In the genomic region with DNA sequence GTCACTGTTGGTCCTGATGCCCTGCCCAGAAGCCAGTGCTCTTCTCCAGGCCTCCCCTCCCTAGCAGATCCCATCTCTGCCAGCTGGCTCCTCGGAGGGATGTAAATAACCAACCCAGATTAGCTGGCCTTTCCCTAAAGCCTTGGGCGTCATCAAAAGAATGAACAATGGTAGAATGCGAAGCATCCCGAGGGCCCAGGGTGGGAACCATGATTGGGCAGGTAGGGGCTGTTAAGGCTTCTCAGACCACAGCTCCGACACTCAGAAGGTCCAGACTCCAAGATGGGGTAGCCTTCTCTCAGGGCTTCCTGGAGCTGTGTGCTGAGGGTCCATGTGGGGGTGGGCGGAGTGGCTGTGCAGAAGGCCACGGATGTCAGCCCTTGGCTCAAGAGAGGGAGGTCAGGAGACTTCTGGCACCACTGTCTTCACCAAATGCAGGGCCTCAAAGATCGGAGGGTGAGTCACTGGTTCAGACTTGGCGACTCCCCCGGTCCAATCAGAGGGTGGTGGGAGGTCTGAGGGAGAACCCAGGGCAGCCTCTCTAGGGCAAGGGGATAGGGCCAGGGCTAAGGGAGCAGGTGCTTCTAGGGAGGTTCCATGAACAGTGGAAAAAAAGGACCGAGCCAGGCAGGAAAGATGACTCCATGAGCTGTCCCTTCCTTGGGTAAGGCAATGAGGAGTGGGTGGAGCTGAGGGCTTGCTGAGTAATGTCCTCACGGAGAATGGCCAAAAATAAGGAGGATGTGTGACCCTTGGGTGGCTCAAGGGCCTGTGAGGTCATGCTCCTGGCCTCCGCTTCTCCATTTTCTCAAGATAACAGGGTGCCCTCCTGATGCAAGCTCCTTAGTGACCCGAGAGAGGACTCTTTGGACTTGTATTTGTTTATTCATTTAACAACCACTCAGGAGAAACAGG, we compare ENCODE assay signal across 9 cellular contexts. TPM values are rescaled to one million over a fixed set of nuclear protein-coding genes. Genes with fewer than 3 reads are reported as not detected.
DNase-seq lines count a peak whose midpoint lies in the region; ATAC-seq and TF ChIP-seq lines count a peak whose summit lies in the region.
"Had no signal": no experiment of that assay in that cellular context is flagged by ENCODE, and none has a peak within 500 bp of the region (broad histone marks: within the 10 kb centered on the region; RNA-seq: fewer than 3 reads in every experiment).

No MANE protein-coding gene starts in this region.

- H3K79me2 ChIP-seq in mammary epithelial cell (ENCODE audit: insufficient read depth, low read length) (no peaks in the 10 kb centered on the region), GM23338 (replicated peaks; ENCODE audit: insufficient read depth) (no peaks in the 10 kb centered on the region)

- H3K4me3 ChIP-seq in mammary epithelial cell (replicated peaks in 1 of 3; ENCODE audit: insufficient read depth in 1 of 3, low read depth in 2 of 3, low read length in 3 of 3): no peak overlapping the region
- H3K4me3 ChIP-seq in mucosa of rectum (ENCODE audit: low read length in 2 of 2): no peak overlapping the region
- no peak overlapping the region for H3K4me3 ChIP-seq in GM23338
- no peak overlapping the region for H3K4me3 ChIP-seq in ovary

- ATAC-seq in GM23338: no peak

- TF ChIP-seq POLR2A in ovary (IDR thresholded peaks at IDR 0.05): no peak

- no peak for TF ChIP-seq EP300 in ovary (IDR thresholded peaks at IDR 0.05)

- peaks cover 9% of the 10 kb centered on the region for H3K4me1 Mint-ChIP-seq in GM23338

- peaks cover 4% of the 10 kb centered on the region for H3K27me3 Mint-ChIP-seq in GM23338 (ENCODE audit: insufficient read depth, low read depth, poor library complexity)

- H3K27ac ChIP-seq in mammary epithelial cell (ENCODE audit: insufficient read depth, low read depth, low read length) (no peak overlapping the region), mucosa of rectum (ENCODE audit: low read depth in 2 of 2, low read length in 2 of 2) (peak overlapping the region; percentile 43 to 47), GM23338 (ENCODE audit: low read depth) (no peak overlapping the region), ovary (no peak overlapping the region)

- H3K27ac Mint-ChIP-seq in GM23338: no peak overlapping the region

- TF ChIP-seq CTCF in AG09319 (IDR thresholded peaks at IDR 0.05; ENCODE audit: low read depth, low read length) (no peak), mammary epithelial cell (conservative IDR thresholded peaks at IDR 0.05 in 1 of 2, IDR thresholded peaks at IDR 0.05 in 1 of 2; ENCODE audit: extremely low read depth in 1 of 2, insufficient read depth in 1 of 2, low read depth in 1 of 2, low read length in 2 of 2) (no peak), GM23338 (conservative IDR thresholded peaks at IDR 0.05; ENCODE audit: low read depth in 2 of 2) (no peak), ovary (IDR thresholded peaks at IDR 0.05) (no peak)

- H3K27me3 ChIP-seq in mammary epithelial cell (ENCODE audit: insufficient read depth, low read length) (no peaks in the 10 kb centered on the region), mucosa of rectum (ENCODE audit: control insufficient read depth in 2 of 2, insufficient read depth in 2 of 2, low read length in 2 of 2) (no peaks in the 10 kb centered on the region), GM23338 (ENCODE audit: insufficient read depth) (no peaks in the 10 kb centered on the region), ovary (no peaks in the 10 kb centered on the region)

- H3K4me2 ChIP-seq in mammary epithelial cell (ENCODE audit: insufficient read depth, low read depth, low read length) (no peak overlapping the region), GM23338 (no peak overlapping the region)

- no peaks in the 10 kb centered on the region for H3F3A ChIP-seq in GM23338 (replicated peaks; ENCODE audit: low read depth)

- no peaks in the 10 kb centered on the region for H3K9me2 ChIP-seq in GM23338 (ENCODE audit: insufficient read depth)

- dilution Hi-C loops in mammary epithelial cell (cut with HindIII; ENCODE audit: low sequenced_read_pairs): no loop called here

- WGBS in mammary epithelial cell (ENCODE audit: low coverage, missing lambda C conversion rate): 71% methylated on average over 11 of the region's 14 CpGs
- 75 to 78% (median 76%) methylated on average over 14 of the region's 14 CpGs for WGBS in ovary, 3 donors

- in situ Hi-C loops in mammary epithelial cell (cut with MboI; ENCODE audit: low sequenced_read_pairs in 2 of 2): no loop called here

- intact Hi-C loops in mammary epithelial cell (cut with micrococcal nuclease) (no loop called here), ovary (cut with DNase I) (loop anchor here in 2 of 4 donors (5.0 to 10.0 kb wide), 2 partner anchors 50 to 53 kb away; no protein-coding TSS in a partner anchor)

- H3K4me3 Mint-ChIP-seq in GM23338: no peak overlapping the region

- H3K9ac ChIP-seq in mammary epithelial cell (ENCODE audit: insufficient read depth, low read length): no peak overlapping the region
- H3K9ac ChIP-seq in mucosa of rectum (ENCODE audit: low read depth in 1 of 2, low read length in 2 of 2): no peak overlapping the region

- H3K9me3 ChIP-seq in mammary epithelial cell (replicated peaks; ENCODE audit: insufficient read depth, low read length) (no peaks in the 10 kb centered on the region), mucosa of rectum (ENCODE audit: control insufficient read depth in 2 of 2, low read length in 2 of 2) (no peaks in the 10 kb centered on the region), ovary (no peaks in the 10 kb centered on the region)

- H3K4me1 ChIP-seq in mammary epithelial cell (ENCODE audit: insufficient read depth, low read length) (peaks cover 35% of the 10 kb centered on the region), mucosa of rectum (ENCODE audit: control insufficient read depth in 2 of 2, insufficient read depth in 2 of 2, low read length in 2 of 2) (peaks cover 13 to 26% of the 10 kb centered on the region in 2 donors), GM23338 (ENCODE audit: insufficient read depth) (no peaks in the 10 kb centered on the region), ovary (ENCODE audit: insufficient read depth) (peaks cover 8% of the 10 kb centered on the region)

- H2AFZ ChIP-seq in mammary epithelial cell (ENCODE audit: low read depth, low read length) (peak overlapping the region; percentile 40), GM23338 (no peak overlapping the region)

- H3K36me3 ChIP-seq in mammary epithelial cell (ENCODE audit: insufficient read depth, low read length): no peaks in the 10 kb centered on the region
- no peaks in the 10 kb centered on the region for H3K36me3 ChIP-seq in mucosa of rectum (ENCODE audit: control insufficient read depth in 2 of 2, insufficient read depth in 2 of 2, low read length in 2 of 2)
- H3K36me3 ChIP-seq in GM23338 (ENCODE audit: insufficient read depth): no peaks in the 10 kb centered on the region
- no peaks in the 10 kb centered on the region for H3K36me3 ChIP-seq in ovary

- no peaks in the 10 kb centered on the region for H4K20me1 ChIP-seq in mammary epithelial cell (ENCODE audit: insufficient read depth, low read length)
- H4K20me1 ChIP-seq in GM23338 (replicated peaks; ENCODE audit: insufficient read depth): no peaks in the 10 kb centered on the region

- no peaks in the 10 kb centered on the region for H3K36me3 Mint-ChIP-seq in GM23338 (ENCODE audit: low read depth)

- DNase-seq in AG09319 (ENCODE audit: extremely low read depth, low read depth) (peak; percentile 46), HS-27A (ENCODE audit: low read depth) (peak; percentile 61), mammary epithelial cell (no peak), GM23338 (ENCODE audit: low spot score) (no peak), cortex of kidney (lab: John Stamatoyannopoulos, UW) (no peak), activated T-cell treated with anti-CD3 and anti-CD28 coated beads for 4 hours (no peak), ovary (no peak)

- no TSS peak for BruUV-seq in mammary epithelial cell (replicated peaks; lab: Mats Ljungman, UMichigan)

- CTCF ChIA-PET in mammary epithelial cell (lab: Charles Lee; ENCODE audit: low non-redundant PET): interaction anchor here (0.6 to 0.7 kb wide), 2 partner anchors 163 to 328 kb away, joined by 4 to 7 read pairs; a partner anchor contains a TSS

- H3K9me3 Mint-ChIP-seq in GM23338: no peaks in the 10 kb centered on the region; the same call in 2 of the 3 replicates

TF ChIP-seq in GM23338, 12 proteins besides CTCF, POLR2A, EP300 and RAD21 (continues in another document):
- no peak for TF ChIP-seq ZNF331 (CRISPR knock-in tag; IDR thresholded peaks at IDR 0.05; ENCODE audit: low read depth)
- no peak for TF ChIP-seq EZH2phosphoT487 (IDR thresholded peaks at IDR 0.05; ENCODE audit: unreplicated experiment)
- no peak for TF ChIP-seq EZH2 (IDR thresholded peaks at IDR 0.05; ENCODE audit: low read depth, unreplicated experiment)

RNA-seq across cellular contexts. Expression of a gene that starts 58.4 kb away (rescaled TPM):
- total RNA-seq in mammary epithelial cell: not detected
- not detected for polyA plus RNA-seq in mammary epithelial cell
- polyA minus RNA-seq in mammary epithelial cell: not detected
- not detected in 2 replicates for total RNA-seq in GM23338 (2014; rRNA removed; shearing (Covaris generic))
- polyA plus RNA-seq in GM23338 (2016; fragmentation: Nextera tagmentation; extraction: Ambion mirVana): not detected in 2 replicates
- total RNA-seq in ovary: 1 to 10 TPM in 1 of 7 donors, under 1 TPM in 5, not detected in 1; 0.23 to 1.9 (median 0.56) TPM
- under 1 TPM in 1 of 2 donors, not detected in 1; 0.05 TPM for polyA plus RNA-seq in ovary
- total RNA-seq: endothelial cell of umbilical vein had no signal
- polyA plus RNA-seq: endothelial cell of umbilical vein had no signal

Comparison
In these comparisons a context has a peak if more than half of its experiments do, and no peak if none do; other contexts are left out.
1. DNase-seq: peak in AG09319 (single experiment) and HS-27A (single experiment); none in mammary epithelial cell (single experiment), GM23338 (single experiment), cortex of kidney (single experiment), activated T-cell treated with anti-CD3 and anti-CD28 coated beads for 4 hours (single experiment) and ovary (0 of 5).
2. H3K27ac ChIP-seq: peak in mucosa of rectum (2 of 2); none in mammary epithelial cell (single experiment), GM23338 (single experiment) and ovary (0 of 2).